8 cellular contexts compared by ENCODE assay signal in the genomic region with DNA sequence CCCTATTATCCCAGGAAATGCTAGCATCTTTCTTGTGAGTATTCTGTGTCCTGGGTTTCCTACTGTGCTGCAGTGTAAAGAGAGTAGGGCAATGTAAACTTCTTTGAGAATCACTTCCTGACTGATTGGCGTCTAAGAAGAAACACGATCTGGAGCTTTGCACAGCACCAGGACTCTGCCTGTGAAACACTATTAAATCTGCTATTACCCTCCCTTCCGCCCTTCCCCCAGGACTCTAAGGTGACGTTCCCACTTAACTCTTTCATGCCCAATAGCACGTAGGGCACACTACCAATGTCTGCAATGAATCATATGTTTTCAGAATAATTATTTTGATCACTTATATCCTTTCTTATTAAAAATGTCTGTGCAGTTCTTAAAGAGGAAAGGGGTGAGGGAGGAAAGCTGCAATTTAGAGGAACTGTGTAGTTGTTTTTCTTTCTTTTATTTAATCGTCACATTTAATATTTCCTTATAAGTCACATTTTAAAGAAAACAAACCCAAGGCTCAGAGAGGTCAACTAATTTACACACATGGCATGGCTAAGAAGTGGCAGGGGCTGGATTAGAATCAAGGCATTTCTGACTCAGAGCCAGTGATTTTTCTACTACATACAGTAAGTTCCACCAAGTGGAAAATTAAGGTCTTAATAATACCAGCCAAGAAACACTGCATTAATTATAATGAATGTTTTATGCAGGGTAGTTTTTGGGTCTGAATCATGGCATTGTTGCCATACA.
DNase-seq lines count a peak whose midpoint lies in the region; ATAC-seq lines count a peak whose summit lies in the region.

No MANE protein-coding gene starts in this region.

- DNase-seq in Ammon's horn (ENCODE audit: low spot score) (peak; percentile 19), NCI-H1417 treated with DMSO at 0.1 percent for 48 hours (lab: John Stamatoyannopoulos, UW) (peak; percentile 41), astrocyte of the hippocampus (ENCODE audit: low read depth, low spot score) (peak; percentile 72), left kidney (ENCODE audit: low read depth, low spot score) (peak; percentile 95), HPDE6-E6E7 (ENCODE audit: extremely low spot score) (no peak), amygdala (lab: John Stamatoyannopoulos, UW) (no peak)
- DNase-seq in stimulated activated CD4-positive, alpha-beta T cell treated with anti-CD3 and anti-CD28 coated beads, Interleukin-4, amount 100 ng/mL, for 4 hours: no peak

- ATAC-seq in GM18520 (IDR thresholded peaks at IDR 0.05; ENCODE audit: unreplicated experiment): no peak

Comparison
In these comparisons a context has a peak if more than half of its experiments do, and no peak if none do; other contexts are left out.
1. DNase-seq: peak in Ammon's horn (single experiment), NCI-H1417 treated with DMSO at 0.1 percent for 48 hours (single experiment), astrocyte of the hippocampus (single experiment) and left kidney (single experiment); none in stimulated activated CD4-positive, alpha-beta T cell treated with anti-CD3 and anti-CD28 coated beads, Interleukin-4, amount 100 ng/mL, for 4 hours (0 of 2), HPDE6-E6E7 (single experiment) and amygdala (0 of 56).